ENCODE assay signal across 16 cellular contexts in genomic region chr7:11082121-11082520, GRCh38.
DNase-seq lines count a peak whose midpoint lies in the region; ATAC-seq, FAIRE-seq and TF ChIP-seq lines count a peak whose summit lies in the region.
"Had no signal": no experiment of that assay in that cellular context is flagged by ENCODE, and none has a peak within 500 bp of the region (broad histone marks: within the 10 kb centered on the region; RNA-seq: fewer than 3 reads in every experiment).

No MANE protein-coding gene starts in this region.

- H3K4me1 Mint-ChIP-seq in H9, result peaks cover 11 to 12% of the 10 kb centered on the region in 2 experiments

- FAIRE-seq in K562 (lab: Jason Lieb, UNC) (no peak), HTR-8/SVneo (lab: Jason Lieb, UNC) (no peak)

- no peak for TF ChIP-seq EP300 in SK-N-SH (IDR thresholded peaks at IDR 0.05; ENCODE audit: borderline replicate concordance in 1 of 2, low read depth in 1 of 2, low read length in 1 of 2)
- no peak for TF ChIP-seq EP300 in K562 (IDR thresholded peaks at IDR 0.05; ENCODE audit: low read length)
- no peak for TF ChIP-seq EP300 in transverse colon (IDR thresholded peaks at IDR 0.05; ENCODE audit: low read depth)

- no peak overlapping the region for H3K18ac ChIP-seq in H9 (ENCODE audit: insufficient read length, low read depth, low read length)

- DNase-seq in SK-N-SH (no peak), H9 (no peak), K562 (ENCODE audit: extremely low read depth in 1 of 4, low spot score in 3 of 4) (no peak), HTR-8/SVneo (ENCODE audit: insufficient read length, low spot score) (no peak), transverse colon (no peak)
- DNase-seq: 8988T, C1 segment of cervical spinal cord, HCEC 1CT, Karpas-422, NCI-H187 treated with DMSO at 0.1 percent for 48 hours, NCI-H446, NCI-H748 treated with DMSO at 0.1 percent for 48 hours, Right ventricle myocardium superior had no signal

- no peak overlapping the region for H2BK120ac ChIP-seq in H9 (ENCODE audit: low read depth, low read length, poor library complexity, severe bottlenecking)

- H2BK12ac ChIP-seq in H9 (ENCODE audit: insufficient read length, low read depth, low read length), result no peak overlapping the region

- no peak overlapping the region for H4K91ac ChIP-seq in H9 (ENCODE audit: insufficient read length, low read depth, low read length)

- no peak overlapping the region for H4K5ac ChIP-seq in H9 (ENCODE audit: insufficient read length, low read depth, low read length)

- no peaks in the 10 kb centered on the region for H3K79me1 ChIP-seq in H9 (ENCODE audit: insufficient read depth, low read depth, low read length, poor library complexity, severe bottlenecking)

- no peak overlapping the region for H2BK20ac ChIP-seq in H9 (ENCODE audit: low read depth, low read length, poor library complexity, severe bottlenecking)

- H3K4me1 ChIP-seq in SK-N-SH (ENCODE audit: control insufficient read depth in 1 of 2, insufficient read depth in 2 of 2, low read depth in 1 of 2, low read length in 1 of 2), result no peaks in the 10 kb centered on the region
- no peaks in the 10 kb centered on the region; the same call in 1 of the 2 replicates for H3K4me1 ChIP-seq in H9 (ENCODE audit: insufficient read depth, low read length)
- H3K4me1 ChIP-seq in K562 (replicated peaks in 1 of 2; ENCODE audit: control insufficient read depth in 2 of 2, insufficient read depth in 2 of 2, low read length in 2 of 2), result no peaks in the 10 kb centered on the region
- no peaks in the 10 kb centered on the region for H3K4me1 ChIP-seq in mesodermal cell (ENCODE audit: control insufficient read depth, insufficient read depth, low read length, poor library complexity, severe bottlenecking)
- H3K4me1 ChIP-seq in transverse colon, result peaks cover 0 to 15% (median 2%) of the 10 kb centered on the region in 4 donors

- POLR2A ChIA-PET in SK-N-SH (lab: Yijun Ruan, JAX), result no interaction called here
- POLR2A ChIA-PET in K562 (lab: Yijun Ruan, JAX), result no interaction called here

- no peaks in the 10 kb centered on the region for H3F3A ChIP-seq in SK-N-SH (replicated peaks; ENCODE audit: insufficient read depth)

- H3K36me3 Mint-ChIP-seq in H9 (ENCODE audit: insufficient read depth in 1 of 3, low read depth in 3 of 3), result peaks cover 10 to 24% (median 23%) of the 10 kb centered on the region in 3 experiments; a peak in 6 of 7 replicates

- H3K23me2 ChIP-seq in H9 (ENCODE audit: insufficient read length, low read depth, low read length, poor library complexity, severe bottlenecking), result no peaks in the 10 kb centered on the region

- no peaks in the 10 kb centered on the region for H3K9me3 ChIP-seq in SK-N-SH
- no peaks in the 10 kb centered on the region for H3K9me3 ChIP-seq in H9 (ENCODE audit: control insufficient read depth, low read depth, low read length)
- no peaks in the 10 kb centered on the region for H3K9me3 ChIP-seq in K562 (replicated peaks; ENCODE audit: control insufficient read depth, insufficient read depth, low read depth, low read length)
- peaks cover 14% of the 10 kb centered on the region for H3K9me3 ChIP-seq in mesodermal cell (ENCODE audit: control insufficient read depth, low read length)
- no peaks in the 10 kb centered on the region for H3K9me3 ChIP-seq in transverse colon

- CTCF ChIA-PET in SK-N-SH (lab: Yijun Ruan, JAX), result interaction anchor here (0.8 to 2.2 kb wide), 4 partner anchors 9 to 22 kb away, joined by 3 to 7 read pairs (median 4); no protein-coding TSS in a partner anchor
- CTCF ChIA-PET in K562 (lab: Yijun Ruan, JAX; ENCODE audit: low intra/inter-chr PET ratio), result no interaction called here

- no peaks in the 10 kb centered on the region for H3K79me2 ChIP-seq in SK-N-SH (ENCODE audit: insufficient read depth)
- no peaks in the 10 kb centered on the region for H3K79me2 ChIP-seq in H9 (ENCODE audit: insufficient read depth, low read length)
- no peaks in the 10 kb centered on the region for H3K79me2 ChIP-seq in K562 (ENCODE audit: control insufficient read depth, insufficient read depth, low read length)

- no peak overlapping the region for H3K4ac ChIP-seq in H9 (ENCODE audit: low read depth, low read length)

- no peak overlapping the region for H2BK5ac ChIP-seq in H9 (ENCODE audit: insufficient read length, low read length)

- intact Hi-C loops in K562 (cut with micrococcal nuclease) (no loop called here), transverse colon (cut with DNase I; ENCODE audit: low total_unique reads) (no loop called here)

- no peak overlapping the region for H3K23ac ChIP-seq in H9 (ENCODE audit: insufficient read length, low read depth, low read length)

- no peak for ATAC-seq in SK-N-SH treated with all-trans-retinoic acid at 6 μM for 48 hours
- no peak for ATAC-seq in K562
- ATAC-seq in HG03139 (IDR thresholded peaks at IDR 0.05; ENCODE audit: unreplicated experiment), result no peak

- peaks cover 15 to 32% of the 10 kb centered on the region in 2 experiments for H3K36me3 ChIP-seq in SK-N-SH (replicated peaks in 1 of 2; ENCODE audit: control insufficient read depth in 1 of 2, insufficient read depth in 2 of 2, low read length in 1 of 2)
- no peaks in the 10 kb centered on the region for H3K36me3 ChIP-seq in K562 (ENCODE audit: control insufficient read depth, insufficient read depth, low read length)
- peaks cover 20% of the 10 kb centered on the region for H3K36me3 ChIP-seq in mesodermal cell (ENCODE audit: control insufficient read depth, insufficient read depth, low read length)
- H3K36me3 ChIP-seq in transverse colon, result no peaks in the 10 kb centered on the region

- no peak overlapping the region for H4K8ac ChIP-seq in H9 (replicated peaks; ENCODE audit: insufficient read length, low read depth, low read length)

- H4K20me1 ChIP-seq in SK-N-SH (ENCODE audit: insufficient read depth), result no peaks in the 10 kb centered on the region
- no peaks in the 10 kb centered on the region for H4K20me1 ChIP-seq in H9 (ENCODE audit: control insufficient read depth, insufficient read depth, insufficient read length)
- H4K20me1 ChIP-seq in K562 (replicated peaks; ENCODE audit: control insufficient read depth, insufficient read depth, low read length), result no peaks in the 10 kb centered on the region

- peak overlapping the region in 2 of 3 experiments; percentile 90 to 97; a peak in 4 of 7 replicates for H3K27ac Mint-ChIP-seq in H9

- H2AFZ ChIP-seq in SK-N-SH (ENCODE audit: low read depth) (0 out of 2 replicates have a peak overlapping the region, but pooled peaks have one; percentile 7), H9 (ENCODE audit: low read length) (no peak overlapping the region), K562 (ENCODE audit: low read depth, low read length) (no peak overlapping the region)

- peaks cover 4 to 13% of the 10 kb centered on the region in 2 experiments; a peak in 3 of 5 replicates for H3K9me3 Mint-ChIP-seq in H9

- H2BK15ac ChIP-seq in H9 (ENCODE audit: low read depth, low read length), result no peak overlapping the region

- H3K4me3 Mint-ChIP-seq in H9, result no peak overlapping the region

- TF ChIP-seq POLR2A in K562 (conservative IDR thresholded peaks at IDR 0.05), result no peak
- TF ChIP-seq POLR2A in transverse colon (IDR thresholded peaks at IDR 0.05), result no peak

- no peak overlapping the region for H3K14ac ChIP-seq in H9 (ENCODE audit: insufficient read depth, low read length)

- no peak overlapping the region for H3T11ph ChIP-seq in H9 (ENCODE audit: low read length)

- H3K4me3 ChIP-seq in SK-N-SH (ENCODE audit: low read depth in 2 of 2, low read length in 1 of 2) (no peak overlapping the region), K562 (no peak overlapping the region), mesodermal cell (ENCODE audit: extremely low read depth, insufficient read depth, low read length, poor library complexity, severe bottlenecking) (no peak overlapping the region), transverse colon (no peak overlapping the region)

- H3K27me3 ChIP-seq in SK-N-SH (ENCODE audit: insufficient read depth) (no peaks in the 10 kb centered on the region), H9 (ENCODE audit: insufficient read depth, low read length) (no peaks in the 10 kb centered on the region), K562 (ENCODE audit: control insufficient read depth in 2 of 2, insufficient read depth in 2 of 2, low read length in 2 of 2) (no peaks in the 10 kb centered on the region), transverse colon (no peaks in the 10 kb centered on the region)

- H3K9ac ChIP-seq in SK-N-SH, result no peak overlapping the region
- no peak overlapping the region for H3K9ac ChIP-seq in H9 (ENCODE audit: extremely low read depth, insufficient read length, low read length)
- H3K9ac ChIP-seq in K562 (ENCODE audit: insufficient read depth in 1 of 2, low read depth in 2 of 2, low read length in 2 of 2), result no peak overlapping the region

- in situ Hi-C loops in K562 (cut with MboI) (no loop called here), transverse colon (cut with MboI; ENCODE audit: low pct_ligation_motif_present in 1 of 4, low pct_unique_long_range_greater_than_20kb in 1 of 4, low sequenced_read_pairs in 3 of 4) (no loop called here)

- H3K4me2 ChIP-seq in SK-N-SH (no peak overlapping the region), H9 (ENCODE audit: insufficient read depth, insufficient read length, low read length) (no peak overlapping the region), K562 (ENCODE audit: insufficient read depth, low read length) (no peak overlapping the region)

- no TSS peak for BruUV-seq in K562 (replicated peaks; lab: Mats Ljungman, UMichigan)

- H3K27me3 Mint-ChIP-seq in H9 (ENCODE audit: low read depth), result no peaks in the 10 kb centered on the region

- WGBS in SK-N-SH (ENCODE audit: low lambda C conversion rate), result 94% methylated on average over 3 of the region's 3 CpGs
- WGBS in H9 (ENCODE audit: extremely low coverage, insufficient read length, low lambda C conversion rate), result no CpG with 5 or more reads among the region's 3 CpGs
- WGBS in K562 (ENCODE audit: insufficient coverage, low coverage, missing lambda C conversion rate), result 94% methylated on average over 3 of the region's 3 CpGs
- 92 to 100% methylated on average over 1 to 2 of the region's 3 CpGs for WGBS in mesodermal cell (ENCODE audit: insufficient coverage in 2 of 2), 2 experiments
- WGBS in transverse colon (ENCODE audit: low coverage in 1 of 2), 2 donors, result 89 to 98% methylated on average over 3 of the region's 3 CpGs

- no peak overlapping the region for H3K56ac ChIP-seq in H9 (ENCODE audit: insufficient read length, low read depth, low read length)

- no peaks in the 10 kb centered on the region for H3K9me1 ChIP-seq in K562 (ENCODE audit: control insufficient read depth, insufficient read depth, low read length)

- no peaks in the 10 kb centered on the region for H3K9me2 ChIP-seq in SK-N-SH

- TF ChIP-seq RAD21 in SK-N-SH (IDR thresholded peaks at IDR 0.05; ENCODE audit: low read length) (no peak), K562 (CRISPR knock-in tag; conservative IDR thresholded peaks at IDR 0.05 in 1 of 2, IDR thresholded peaks at IDR 0.05 in 1 of 2) (no peak)

- TF ChIP-seq CTCF in SK-N-SH (IDR thresholded peaks at IDR 0.05), result no peak
- TF ChIP-seq CTCF in H9 (conservative IDR thresholded peaks at IDR 0.05), result no peak
- no peak for TF ChIP-seq CTCF in K562 (IDR thresholded peaks at IDR 0.05 in 2 of 3, conservative IDR thresholded peaks at IDR 0.05 in 1 of 3; ENCODE audit: insufficient read depth in 2 of 3, low read depth in 1 of 3, low read length in 3 of 3)
- no peak for TF ChIP-seq CTCF in transverse colon (IDR thresholded peaks at IDR 0.05)

- no peak overlapping the region for H2AK5ac ChIP-seq in H9 (ENCODE audit: insufficient read length, low read length)

- H3K27ac ChIP-seq in SK-N-SH (ENCODE audit: low read depth in 2 of 2, low read length in 1 of 2) (peak overlapping the region; percentile 26 to 62; a peak in 2 of 4 replicates), H9 (ENCODE audit: insufficient read length, low read depth, low read length) (no peak overlapping the region), K562 (ENCODE audit: extremely low read depth, low read depth, low read length) (no peak overlapping the region), mesodermal cell (ENCODE audit: low read depth, low read length, severe bottlenecking) (peak overlapping the region; percentile 60), transverse colon (no peak overlapping the region)

Comparison
In these comparisons a context has a peak if more than half of its experiments do, and no peak if none do; other contexts are left out.
1. H3K27ac ChIP-seq: peak in SK-N-SH (2 of 2) and mesodermal cell (single experiment); none in H9 (single experiment), K562 (single experiment) and transverse colon (0 of 4).